Comparison of ENCODE assay signal across 1 cellular context in genomic region chr10:75235375-75236177, GRCh38.
TF ChIP-seq lines count a peak whose summit lies in the region.

COMTD1 (minus strand) TSS chr10:75235957; CDS start chr10:75235928, 29 bp downstream.

TF ChIP-seq in IMR-90, 13 proteins besides CTCF, POLR2A, EP300 and RAD21 (continued from another document):
- TF ChIP-seq FOS (IDR thresholded peaks at IDR 0.05; ENCODE audit: low read depth, low read length) (no peak), MXI1 (IDR thresholded peaks at IDR 0.05; ENCODE audit: borderline replicate concordance, low read depth, low read length) (peak; percentile 46; the same call in 1 of the 2 replicates), BHLHE40 (IDR thresholded peaks at IDR 0.05; ENCODE audit: low read depth, low read length) (peak; percentile 81), MAFK (IDR thresholded peaks at IDR 0.05; ENCODE audit: low read depth, low read length) (no peak), CEBPB (IDR thresholded peaks at IDR 0.05; ENCODE audit: low read depth, low read length) (no peak), SMC3 (IDR thresholded peaks at IDR 0.05; ENCODE audit: low read depth, low read length) (peak; percentile 96)
